Comparison of ENCODE assay signal across 19 cellular contexts in the genomic region with DNA sequence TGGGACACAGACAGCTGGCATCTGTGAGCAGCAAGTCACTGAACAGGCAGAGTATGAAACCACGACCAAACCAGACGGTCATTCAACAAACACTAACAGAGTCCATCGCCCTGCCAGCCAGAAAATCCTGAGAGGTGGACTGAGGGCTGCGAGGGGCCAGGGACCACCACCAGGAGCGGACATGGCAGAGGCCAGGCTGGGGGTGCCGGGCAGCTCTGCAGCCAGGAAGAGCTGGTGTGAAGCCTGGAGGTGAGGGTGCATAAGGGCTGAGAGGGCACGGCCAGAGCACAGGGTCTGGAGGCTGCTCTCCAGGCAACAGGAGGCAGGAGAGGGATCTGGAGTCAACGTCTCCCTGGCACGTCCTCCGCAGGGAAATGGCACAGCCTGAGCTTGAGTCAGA. TPM values are rescaled to one million over a fixed set of nuclear protein-coding genes. Genes with fewer than 3 reads are reported as not detected.
A peak's percentile ranks its signal among the peaks of the same experiment; 100 is the strongest.
DNase-seq lines count a peak whose midpoint lies in the region; ATAC-seq and TF ChIP-seq lines count a peak whose summit lies in the region.
"Had no signal": no experiment of that assay in that cellular context is flagged by ENCODE, and none has a peak within 500 bp of the region (broad histone marks: within the 10 kb centered on the region; RNA-seq: fewer than 3 reads in every experiment).

No MANE protein-coding gene starts in this region.

- TF ChIP-seq CTCF in RWPE1 (conservative IDR thresholded peaks at IDR 0.05; ENCODE audit: low read depth) (no peak), osteoblast (IDR thresholded peaks at IDR 0.05; ENCODE audit: extremely low read depth, low read depth, low read length) (no peak)

- CTCF ChIA-PET in RWPE1 (lab: Yijun Ruan, JAX) = interaction anchor here (0.6 kb wide), 1 partner anchor 57 kb away, joined by 5 read pairs; no protein-coding TSS in a partner anchor

- peaks cover 2% of the 10 kb centered on the region for H3K79me2 ChIP-seq in osteoblast (ENCODE audit: insufficient read depth, low read length)

- intact Hi-C loops in Right ventricle myocardium inferior (cut with DNase I) = loop anchor here (10.0 kb wide), 1 partner anchor 322 kb away; no protein-coding TSS in a partner anchor
- intact Hi-C loops in left cardiac atrium (cut with DNase I) = no loop called here

- POLR2A ChIA-PET in RWPE1 (lab: Yijun Ruan, JAX; ENCODE audit: low non-redundant PET) = interaction anchor here (0.5 to 0.6 kb wide), 2 partner anchors 16 to 42 kb away, joined by 3 to 4 read pairs; no protein-coding TSS in a partner anchor

- H3K9me3 ChIP-seq in osteoblast (ENCODE audit: low read depth, low read length) = no peaks in the 10 kb centered on the region
- H3K9me3 ChIP-seq: A549, BE2C had no signal

- H2AFZ ChIP-seq in osteoblast (ENCODE audit: low read length) = no peak overlapping the region
- H2AFZ ChIP-seq: GM23248 had no signal

- H3K36me3 ChIP-seq in osteoblast (ENCODE audit: insufficient read depth, low read length) = peaks cover 24% of the 10 kb centered on the region

- peak; percentile 57 for DNase-seq in Right ventricle myocardium inferior (ENCODE audit: missing footprints)
- no peak for DNase-seq in left cardiac atrium
- no peak for DNase-seq in RWPE1 (ENCODE audit: low spot score)
- DNase-seq in osteoblast (ENCODE audit: insufficient read length, low spot score, missing footprints) = peak; percentile 79
- DNase-seq in NCI-H1436 treated with DMSO at 0.1 percent for 48 hours (lab: John Stamatoyannopoulos, UW) = no peak
- DNase-seq: 8988T; ACHN; AML-193; BE2C; C1 segment of cervical spinal cord; Calu3; CD4-positive, alpha-beta memory T cell; COR-L47; DMS53; DMS79 treated with DMSO at 0.1 percent for 48 hours; HCEC 1CT had no signal

- no peak for ATAC-seq in Right ventricle myocardium inferior
- no peak for ATAC-seq in left cardiac atrium
- ATAC-seq in esophagus mucosa = no peak
- ATAC-seq: A549 had no signal

- H3K4me1 ChIP-seq in osteoblast (ENCODE audit: insufficient read depth, low read length) = no peaks in the 10 kb centered on the region
- H3K4me1 ChIP-seq: A549, BE2C had no signal

- no peaks in the 10 kb centered on the region for H3K27me3 ChIP-seq in osteoblast (ENCODE audit: insufficient read depth, low read length)
- H3K27me3 ChIP-seq: BE2C had no signal

- no peak overlapping the region for H3K4me3 ChIP-seq in osteoblast (ENCODE audit: insufficient read depth, low read length)
- H3K4me3 ChIP-seq: A549, GM23248 had no signal

- peaks cover 5% of the 10 kb centered on the region for H4K20me1 ChIP-seq in osteoblast (ENCODE audit: insufficient read depth, low read length)

- H3K4me2 ChIP-seq in osteoblast (ENCODE audit: insufficient read depth, low read length) = no peak overlapping the region
- H3K4me2 ChIP-seq: A549 had no signal

- H3K27ac ChIP-seq in RWPE1 = peak overlapping the region; percentile 4; the same call in 1 of the 2 replicates
- H3K27ac ChIP-seq in osteoblast (ENCODE audit: low read depth, low read length) = no peak overlapping the region
- H3K27ac ChIP-seq: A549, GM23248 had no signal

RNA-seq across cellular contexts. Expression of gene MAD1L1, which starts 15.5 kb away (rescaled TPM):
- total RNA-seq in Right ventricle myocardium inferior (19.1 TPM), left cardiac atrium (10 to 100 TPM; 18.9 to 24.9 TPM), osteoblast (66.2 and 72.2 TPM in 2 replicates), esophagus mucosa (23.7 TPM)

RNA-seq across cellular contexts. Expression of gene MRM2, which starts 24.8 kb away (rescaled TPM):
- total RNA-seq in Right ventricle myocardium inferior = 20.7 TPM
- total RNA-seq in left cardiac atrium = 10 to 100 TPM; 18.9 TPM
- total RNA-seq in osteoblast = 21.4 and 21.5 TPM in 2 replicates
- total RNA-seq in esophagus mucosa = 17.3 TPM

RNA-seq across cellular contexts. Expression of gene NUDT1, which starts 24.8 kb away (rescaled TPM):
- total RNA-seq in Right ventricle myocardium inferior (13.6 TPM), left cardiac atrium (10 to 100 TPM; 15.4 to 15.8 TPM), osteoblast (18.5 and 21.8 TPM in 2 replicates), esophagus mucosa (37.5 TPM)

Comparison
In these comparisons a context has a peak if more than half of its experiments do, and no peak if none do; other contexts are left out.
1. DNase-seq: peak in Right ventricle myocardium inferior (single experiment) and osteoblast (single experiment); none in left cardiac atrium (single experiment), RWPE1 (single experiment) and NCI-H1436 treated with DMSO at 0.1 percent for 48 hours (single experiment).